Comparison of ENCODE assay signal across 8 cellular contexts in the genomic region with DNA sequence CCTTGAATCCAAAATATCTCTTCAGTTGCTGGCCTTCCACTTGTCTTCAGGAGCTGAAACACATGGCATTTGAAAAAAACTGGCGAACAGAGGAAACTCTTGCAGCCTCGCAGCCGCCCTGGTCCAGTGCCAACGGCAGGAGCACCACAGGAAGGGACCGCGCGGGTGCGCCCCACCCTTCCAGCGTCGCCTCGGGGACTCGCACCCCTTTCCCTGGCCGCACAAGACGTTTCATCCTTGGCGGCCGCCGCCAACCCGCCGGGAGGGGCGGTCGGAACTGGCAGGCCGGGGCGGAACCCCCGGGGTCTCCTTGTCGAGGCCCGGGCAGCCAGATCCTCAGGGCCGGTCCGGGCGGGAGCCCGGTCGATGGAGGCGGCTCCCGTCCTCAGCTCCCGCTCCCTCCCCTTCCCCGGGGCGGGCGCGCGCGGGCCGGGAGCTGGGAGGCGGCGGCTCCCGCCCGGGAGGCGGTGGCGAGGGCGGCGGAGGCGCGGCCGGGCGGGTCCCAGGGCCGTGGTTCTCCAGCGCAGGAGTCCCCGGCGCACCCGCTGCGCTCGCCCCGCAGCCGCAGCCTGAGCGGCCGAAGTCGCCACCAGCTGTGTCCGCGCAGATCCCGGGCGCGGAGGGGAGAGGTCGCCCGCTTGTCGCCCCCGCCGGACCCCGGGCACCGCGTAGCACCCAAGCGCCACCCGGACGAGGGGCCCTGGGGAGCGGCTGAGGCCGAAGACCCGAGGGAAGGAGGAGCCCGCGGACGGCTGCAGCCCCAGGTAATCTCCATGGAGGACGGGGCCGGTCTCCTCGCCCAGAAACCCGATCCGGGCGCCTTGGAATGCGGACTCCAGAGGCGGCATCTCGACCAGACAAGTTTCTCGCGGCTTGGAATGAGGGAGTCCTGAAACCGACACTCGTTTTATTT. TPM values are rescaled to one million over a fixed set of nuclear protein-coding genes. Genes with fewer than 3 reads are reported as not detected.
DNase-seq lines count a peak whose midpoint lies in the region; ATAC-seq and TF ChIP-seq lines count a peak whose summit lies in the region.

No MANE protein-coding gene starts in this region.

- 1% methylated on average over 98 of the region's 100 CpGs for WGBS in ectodermal cell, 2 experiments

- H3K36me3 ChIP-seq in BJ (ENCODE audit: control insufficient read depth, insufficient read depth, low read length) (no peaks in the 10 kb centered on the region), ectodermal cell (ENCODE audit: control insufficient read depth, insufficient read depth, low read length) (no peaks in the 10 kb centered on the region), tibial artery (no peaks in the 10 kb centered on the region)

- intact Hi-C loops in tibial artery (cut with DNase I; ENCODE audit: low total_unique reads): no loop called here

- TF ChIP-seq CTCF in BJ (IDR thresholded peaks at IDR 0.05; ENCODE audit: insufficient read depth, low read depth, low read length): no peak
- TF ChIP-seq CTCF in tibial artery (IDR thresholded peaks at IDR 0.05): no peak

- CTCF ChIA-PET in BJ (lab: Yijun Ruan, JAX): interaction anchor here (0.7 to 1.2 kb wide), 3 partner anchors 11 to 190 kb away, joined by 3 to 4 read pairs (median 4); no protein-coding TSS in a partner anchor
- CTCF ChIA-PET in HEK293T (lab: Yijun Ruan, JAX): interaction anchor here (0.6 to 2.5 kb wide), 3 partner anchors 469 to 899 kb away, joined by 3 to 15 read pairs (median 3); no protein-coding TSS in a partner anchor

- POLR2A ChIA-PET in BJ (lab: Charles Lee): no interaction called here
- POLR2A ChIA-PET in HEK293T (lab: Yijun Ruan, JAX): interaction anchor here (1.7 kb wide), 1 partner anchor 21 kb away, joined by 5 read pairs; no protein-coding TSS in a partner anchor

- no peaks in the 10 kb centered on the region for H3K4me1 ChIP-seq in ectodermal cell (ENCODE audit: control insufficient read depth, insufficient read depth, low read length)
- peaks cover 0 to 14% (median 11%) of the 10 kb centered on the region in 4 donors for H3K4me1 ChIP-seq in tibial artery

- H3K27ac ChIP-seq in ectodermal cell (ENCODE audit: insufficient read depth, low read depth, low read length, poor library complexity, severe bottlenecking): no peak overlapping the region
- no peak overlapping the region for H3K27ac ChIP-seq in tibial artery

- H3K9me3 ChIP-seq in ectodermal cell (ENCODE audit: control insufficient read depth, low read length) (no peaks in the 10 kb centered on the region), tibial artery (no peaks in the 10 kb centered on the region)

- H3K27me3 ChIP-seq in BJ (ENCODE audit: control insufficient read depth, insufficient read depth, low read length) (peaks cover 8% of the 10 kb centered on the region), ectodermal cell (ENCODE audit: control insufficient read depth, insufficient read depth, low read length, poor library complexity, severe bottlenecking) (peaks cover 10% of the 10 kb centered on the region), tibial artery (peaks cover 0 to 11% of the 10 kb centered on the region in 2 donors)

- no peak for ATAC-seq in HG03521 (IDR thresholded peaks at IDR 0.05; ENCODE audit: unreplicated experiment)

- peak overlapping the region; percentile 47 for H3K4me3 ChIP-seq in BJ (ENCODE audit: low read depth, low read length)
- H3K4me3 ChIP-seq in ectodermal cell (ENCODE audit: insufficient read depth, low read depth, low read length): peak overlapping the region; percentile 68
- peak overlapping the region; percentile 49 to 51 for H3K4me3 ChIP-seq in tibial artery

- DNase-seq in BJ (ENCODE audit: low read depth): no peak
- peak; percentile 61 for DNase-seq in HEK293T (ENCODE audit: extremely low spot score)
- peak; percentile 7 for DNase-seq in RPMI8226
- DNase-seq in medulla oblongata (ENCODE audit: extremely low spot score): peak; percentile 25
- DNase-seq in tibial artery: no peak
- no peak for DNase-seq in NCI-H187 (lab: John Stamatoyannopoulos, UW)

TF ChIP-seq in HEK293T, 16 proteins besides CTCF, POLR2A, EP300 and RAD21:
- TF ChIP-seq LEF1 (IDR thresholded peaks at IDR 0.05; ENCODE audit: borderline replicate concordance) (no peak), L3MBTL2 (conservative IDR thresholded peaks at IDR 0.05) (peak; percentile 80), ELF4 (IDR thresholded peaks at IDR 0.05) (no peak), ARNT (IDR thresholded peaks at IDR 0.05) (no peak), SP1 (IDR thresholded peaks at IDR 0.05) (no peak), FOXA1 (IDR thresholded peaks at IDR 0.05) (no peak), CTBP1 (IDR thresholded peaks at IDR 0.05; ENCODE audit: borderline replicate concordance) (no peak), ZNF384 (IDR thresholded peaks at IDR 0.05) (no peak), FOXM1 (IDR thresholded peaks at IDR 0.05; ENCODE audit: borderline replicate concordance) (peak; percentile 74; the same call in 1 of the 2 replicates), NFRKB (IDR thresholded peaks at IDR 0.05) (no peak)
- TF ChIP-seq, protein P1, sequence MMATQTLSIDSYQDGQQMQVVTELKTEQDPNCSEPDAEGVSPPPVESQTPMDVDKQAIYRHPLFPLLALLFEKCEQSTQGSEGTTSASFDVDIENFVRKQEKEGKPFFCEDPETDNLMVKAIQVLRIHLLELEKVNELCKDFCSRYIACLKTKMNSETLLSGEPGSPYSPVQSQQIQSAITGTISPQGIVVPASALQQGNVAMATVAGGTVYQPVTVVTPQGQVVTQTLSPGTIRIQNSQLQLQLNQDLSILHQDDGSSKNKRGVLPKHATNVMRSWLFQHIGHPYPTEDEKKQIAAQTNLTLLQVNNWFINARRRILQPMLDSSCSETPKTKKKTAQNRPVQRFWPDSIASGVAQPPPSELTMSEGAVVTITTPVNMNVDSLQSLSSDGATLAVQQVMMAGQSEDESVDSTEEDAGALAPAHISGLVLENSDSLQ (IDR thresholded peaks at IDR 0.05): no peak
TF ChIP-seq in HEK293T: peak in this region for 2.

RNA-seq across cellular contexts. Expression of a gene that starts 0.9 kb away (rescaled TPM):
- polyA plus RNA-seq in BJ (2011; rRNA removed): not detected in 2 replicates
- 0.05 TPM in 1 of 2 replicates, not detected in the other for polyA minus RNA-seq in BJ (2011; rRNA and poly(A)+ RNA removed)
- 0.59 TPM for polyA plus RNA-seq in ectodermal cell (2013, experiment 1 of 4)
- polyA plus RNA-seq in ectodermal cell (2013, experiment 2 of 4): 0.96 TPM
- polyA plus RNA-seq in ectodermal cell (2013, experiment 3 of 4): 0.85 TPM
- 1.3 TPM for polyA plus RNA-seq in ectodermal cell (2013, experiment 4 of 4)

Comparison
In these comparisons a context has a peak if more than half of its experiments do, and no peak if none do; other contexts are left out.
1. DNase-seq: peak in HEK293T (single experiment), RPMI8226 (single experiment) and medulla oblongata (single experiment); none in BJ (single experiment), tibial artery (0 of 2) and NCI-H187 (0 of 2).
2. Peak in every context shown above with its lines, with median percentiles within 50 percentile points of each other: H3K4me3 ChIP-seq.